ENCODE assay signal across 1 cellular context in the genomic region with DNA sequence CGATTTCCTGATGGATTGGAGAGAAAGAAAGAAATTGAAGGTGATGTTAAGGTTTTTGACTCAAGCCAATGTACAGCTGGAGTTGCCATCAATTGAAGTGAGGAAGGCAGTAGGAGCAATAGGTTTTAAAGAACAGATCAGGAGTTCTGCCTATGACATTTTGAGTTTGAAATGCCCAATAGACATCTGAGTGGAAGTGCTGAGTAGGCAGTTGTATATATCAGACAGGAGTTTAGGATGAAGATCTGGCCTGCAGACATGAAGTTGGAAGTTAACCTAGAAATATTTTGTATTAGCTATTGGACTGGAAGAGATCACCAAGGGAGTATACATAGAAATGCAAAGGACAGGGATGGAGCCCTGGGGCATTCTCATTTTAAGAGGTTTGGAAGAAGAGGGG.
TF ChIP-seq lines count a peak whose summit lies in the region.

No MANE protein-coding gene starts in this region.

TF ChIP-seq in K562, 482 proteins besides CTCF, POLR2A, EP300 and RAD21 (continued from another document):
- no peak for TF ChIP-seq RREB1 (CRISPR knock-in tag; IDR thresholded peaks at IDR 0.05)
TF ChIP-seq in K562: peak in this region for 3.
